ENCODE assay signal across 34 cellular contexts in genomic region chr4:146835096-146835495, GRCh38.
"Had no signal": no experiment of that assay in that cellular context is flagged by ENCODE, and none has a peak within 500 bp of the region (broad histone marks: within the 10 kb centered on the region; RNA-seq: fewer than 3 reads in every experiment).

No MANE protein-coding gene starts in this region.

- H3K9ac ChIP-seq: KMS-11 had no signal

- DNase-seq: Karpas-422, Kasumi-1, KG1, MG63, MM.1S, MV-4-11, NCI-H1048, NCI-H1092, NCI-H1092 treated with DMSO at 0.1 percent for 48 hours, NCI-H1105, NCI-H1105 treated with DMSO at 0.1 percent for 48 hours, NCI-H1417, NCI-H1417 treated with DMSO at 0.1 percent for 48 hours, NCI-H1436, NCI-H1436 treated with DMSO at 0.1 percent for 48 hours, NCI-H146, NCI-H1694, NCI-H1694 treated with DMSO at 0.1 percent for 48 hours, NCI-H187, NCI-H187 treated with DMSO at 0.1 percent for 48 hours, NCI-H1930, NCI-H2029, NCI-H2029 treated with DMSO at 0.1 percent for 48 hours, NCI-H2081, NCI-H2081 treated with DMSO at 0.1 percent for 48 hours, NCI-H2107, NCI-H2171, NCI-H2171 treated with DMSO at 0.1 percent for 48 hours, NCI-H2227 treated with DMSO at 0.1 percent for 48 hours, NCI-H226, NCI-H345, NCI-H446, NCI-H446 treated with DMSO at 0.1 percent for 48 hours had no signal

- H3K27ac ChIP-seq: KMS-11 had no signal

- H3K36me3 ChIP-seq: MG63 had no signal

- H3K27me3 ChIP-seq: MG63 had no signal

- H3K9me3 ChIP-seq: MG63 had no signal

- H3K4me3 ChIP-seq: MG63 had no signal
